Comparison of ENCODE assay signal across 8 cellular contexts in the genomic region with DNA sequence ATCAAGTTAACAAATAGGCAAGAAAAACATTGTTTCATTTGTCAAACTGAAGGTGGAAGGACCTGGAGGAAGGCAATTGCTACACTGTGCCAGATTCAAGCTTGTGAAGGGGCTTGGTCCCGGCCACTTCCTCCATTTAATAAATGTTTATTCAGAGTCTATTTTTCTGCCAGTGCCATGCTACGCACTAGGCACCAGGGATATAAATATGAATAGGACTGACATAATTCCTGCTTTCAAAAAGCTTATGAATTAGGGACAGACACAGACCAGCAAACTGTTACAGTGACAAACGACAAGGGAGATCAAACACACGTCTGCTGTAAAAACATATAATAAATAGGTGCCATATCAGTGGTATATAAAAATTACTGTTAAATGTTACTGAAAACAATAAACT. TPM values are rescaled to one million over a fixed set of nuclear protein-coding genes. Genes with fewer than 3 reads are reported as not detected.
DNase-seq lines count a peak whose midpoint lies in the region; ATAC-seq and TF ChIP-seq lines count a peak whose summit lies in the region.

No MANE protein-coding gene starts in this region.

- peak; percentile 25 for ATAC-seq in CD8-positive, alpha-beta T cell
- ATAC-seq in activated naive CD8-positive, alpha-beta T cell treated with anti-CD3 and anti-CD28 coated beads, Interleukin-2, amount 50 U/mL, for 24 hours = no peak
- ATAC-seq in mucosa of descending colon = peak; percentile 59

- WGBS in thyroid gland, 2 donors = 60 to 67% methylated on average over 4 of the region's 4 CpGs

- H3K4me1 Mint-ChIP-seq in CD8-positive, alpha-beta T cell (ENCODE audit: low read depth) = peaks cover 38% of the 10 kb centered on the region
- H3K4me1 Mint-ChIP-seq in activated naive CD8-positive, alpha-beta T cell treated with anti-CD3 and anti-CD28 coated beads, Interleukin-2, amount 50 U/mL, for 24 hours = peaks cover 43% of the 10 kb centered on the region

- H3K27me3 Mint-ChIP-seq in CD8-positive, alpha-beta T cell (ENCODE audit: low read depth) = no peaks in the 10 kb centered on the region
- H3K27me3 Mint-ChIP-seq in activated naive CD8-positive, alpha-beta T cell treated with anti-CD3 and anti-CD28 coated beads, Interleukin-2, amount 50 U/mL, for 24 hours = no peaks in the 10 kb centered on the region

- H3K36me3 ChIP-seq in CD8-positive, alpha-beta T cell (ENCODE audit: insufficient read depth, low read length) = no peaks in the 10 kb centered on the region
- H3K36me3 ChIP-seq in mucosa of descending colon (ENCODE audit: low read depth) (no peaks in the 10 kb centered on the region), thyroid gland (no peaks in the 10 kb centered on the region)

- POLR2A ChIA-PET in CD8-positive, alpha-beta T cell (lab: Charles Lee) = interaction anchor here (0.6 to 1.3 kb wide), 3 partner anchors 25 to 877 kb away, joined by 3 read pairs; a partner anchor contains a TSS

- no peaks in the 10 kb centered on the region for H3K9me3 ChIP-seq in CD8-positive, alpha-beta T cell (ENCODE audit: low read length)
- H3K9me3 ChIP-seq in mucosa of descending colon (no peaks in the 10 kb centered on the region), thyroid gland (no peaks in the 10 kb centered on the region)

- H3K27ac Mint-ChIP-seq in CD8-positive, alpha-beta T cell = peak overlapping the region; percentile 62
- peak overlapping the region; percentile 79 for H3K27ac Mint-ChIP-seq in activated naive CD8-positive, alpha-beta T cell treated with anti-CD3 and anti-CD28 coated beads, Interleukin-2, amount 50 U/mL, for 24 hours

- intact Hi-C loops in CD8-positive, alpha-beta T cell (cut with DNase I, micrococcal nuclease) = loop anchor here (1.0 to 10.0 kb wide), 11 partner anchors 18 to 1171 kb away; a partner anchor contains a TSS
- intact Hi-C loops in mucosa of descending colon (cut with DNase I, micrococcal nuclease) (loop anchor here in 1 of 2 donors (5.0 kb wide), 1 partner anchor 99 kb away; no protein-coding TSS in a partner anchor), thyroid gland (cut with DNase I) (loop anchor here (5.0 kb wide), 1 partner anchor 94 kb away; no protein-coding TSS in a partner anchor)

- no peak for TF ChIP-seq POLR2A in thyroid gland (IDR thresholded peaks at IDR 0.05)

- CTCF ChIA-PET in CD8-positive, alpha-beta T cell (lab: Charles Lee) = interaction anchor here (0.7 to 2.7 kb wide), 14 partner anchors 9 to 282 kb away, joined by 3 to 53 read pairs (median 3); a partner anchor contains a TSS

- H3K4me3 Mint-ChIP-seq in CD8-positive, alpha-beta T cell = peak overlapping the region; percentile 74
- H3K4me3 Mint-ChIP-seq in activated naive CD8-positive, alpha-beta T cell treated with anti-CD3 and anti-CD28 coated beads, Interleukin-2, amount 50 U/mL, for 24 hours = peak overlapping the region; percentile 80

- peak overlapping the region; percentile 3 for H3K4me3 ChIP-seq in CD8-positive, alpha-beta T cell (ENCODE audit: low read depth, low read length)
- H3K4me3 ChIP-seq in mucosa of descending colon = no peak overlapping the region
- H3K4me3 ChIP-seq in thyroid gland (replicated peaks in 1 of 3) = peak overlapping the region in 1 of 3 donors; percentile 8

- no peaks in the 10 kb centered on the region for H3K9me3 Mint-ChIP-seq in CD8-positive, alpha-beta T cell
- H3K9me3 Mint-ChIP-seq in activated naive CD8-positive, alpha-beta T cell treated with anti-CD3 and anti-CD28 coated beads, Interleukin-2, amount 50 U/mL, for 24 hours = no peaks in the 10 kb centered on the region

- H3K27me3 ChIP-seq in CD8-positive, alpha-beta T cell (ENCODE audit: insufficient read depth, low read length) = no peaks in the 10 kb centered on the region
- no peaks in the 10 kb centered on the region for H3K27me3 ChIP-seq in thyroid gland

- H3K36me3 Mint-ChIP-seq in CD8-positive, alpha-beta T cell = no peaks in the 10 kb centered on the region
- H3K36me3 Mint-ChIP-seq in activated naive CD8-positive, alpha-beta T cell treated with anti-CD3 and anti-CD28 coated beads, Interleukin-2, amount 50 U/mL, for 24 hours (ENCODE audit: low read depth) = no peaks in the 10 kb centered on the region

- peak overlapping the region; percentile 32 for H3K27ac ChIP-seq in CD8-positive, alpha-beta T cell (ENCODE audit: low read depth, low read length)
- no peak overlapping the region for H3K27ac ChIP-seq in thyroid gland

- H3K4me1 ChIP-seq in CD8-positive, alpha-beta T cell (ENCODE audit: insufficient read depth, low read length) = peaks cover 17% of the 10 kb centered on the region
- H3K4me1 ChIP-seq in mucosa of descending colon (ENCODE audit: low read depth) (peaks cover 3% of the 10 kb centered on the region), thyroid gland (peaks cover 0 to 12% of the 10 kb centered on the region in 2 donors)

- DNase-seq in CD8-positive, alpha-beta T cell = no peak
- DNase-seq in KG1 (lab: John Stamatoyannopoulos, UW) = peak; percentile 52
- DNase-seq in activated naive CD8-positive, alpha-beta T cell treated with anti-CD3 and anti-CD28 coated beads, Interleukin-2, amount 50 U/mL, for 24 hours = no peak
- DNase-seq in mucosa of descending colon = no peak
- DNase-seq in putamen (ENCODE audit: low spot score) = no peak
- no peak for DNase-seq in thyroid gland
- no peak for DNase-seq in NCI-H2081 (lab: John Stamatoyannopoulos, UW)
- no peak for DNase-seq in D341Med (ENCODE audit: low spot score)

- no peak for TF ChIP-seq CTCF in CD8-positive, alpha-beta T cell (IDR thresholded peaks at IDR 0.05)
- no peak for TF ChIP-seq CTCF in mucosa of descending colon (IDR thresholded peaks at IDR 0.05)
- TF ChIP-seq CTCF in thyroid gland (IDR thresholded peaks at IDR 0.05) = no peak

RNA-seq across cellular contexts. Expression of a gene that starts 0.6 kb away (rescaled TPM):
- under 1 TPM; 0.31 to 0.60 TPM for total RNA-seq in CD8-positive, alpha-beta T cell
- 1 to 10 TPM; 1.3 to 3.6 (median 2.3) TPM for total RNA-seq in mucosa of descending colon
- total RNA-seq in thyroid gland = 1 to 10 TPM; 1.4 to 3.0 (median 1.8) TPM

RNA-seq across cellular contexts. Expression of a gene that starts 11.6 kb away (rescaled TPM):
- not detected for total RNA-seq in CD8-positive, alpha-beta T cell
- total RNA-seq in mucosa of descending colon (10 to 100 TPM; 59.1 to 94.7 (median 62.5) TPM), thyroid gland (100 to 1,000 TPM in 3 of 4 donors, 10 to 100 TPM in 1; 80.1 to 144 (median 110) TPM)

RNA-seq across cellular contexts. Expression of a gene that starts 51.5 kb away (rescaled TPM):
- 10 to 100 TPM; 10.1 to 13.4 TPM for total RNA-seq in CD8-positive, alpha-beta T cell
- total RNA-seq in mucosa of descending colon (1 to 10 TPM; 7.3 to 9.3 (median 7.7) TPM), thyroid gland (10 to 100 TPM in 1 of 4 donors, 1 to 10 TPM in 3; 4.0 to 12.8 (median 7.5) TPM)

Comparison
In these comparisons a context has a peak if more than half of its experiments do, and no peak if none do; other contexts are left out.
1. RNA of a gene that starts 11.6 kb away (total RNA-seq): 80.1 to 144 TPM in thyroid gland and 59.1 to 94.7 TPM in mucosa of descending colon; not detected in CD8-positive, alpha-beta T cell; every median in the first group is over 10 times any median in the second.